ENCODE assay signal across 21 cellular contexts in the genomic region with DNA sequence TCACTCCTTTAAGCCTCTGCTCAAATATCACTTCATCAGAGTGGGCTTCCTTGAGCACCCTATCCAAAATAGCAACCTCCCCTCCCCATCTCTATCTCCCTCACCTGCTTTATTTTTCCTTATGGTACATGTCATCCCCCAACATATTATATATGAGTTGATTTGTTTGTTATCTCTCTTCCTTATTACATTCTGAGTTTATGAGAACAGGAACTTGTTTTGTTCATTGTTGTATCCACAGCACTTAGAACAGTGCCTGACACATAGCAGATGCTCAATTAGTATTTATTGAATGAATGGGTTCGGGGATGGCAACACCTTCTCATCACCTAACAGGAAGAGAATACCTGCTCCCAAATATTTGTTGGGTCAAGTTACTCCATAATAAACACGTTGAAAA. TPM values are rescaled to one million over a fixed set of nuclear protein-coding genes. Genes with fewer than 3 reads are reported as not detected.
DNase-seq lines count a peak whose midpoint lies in the region; ATAC-seq and TF ChIP-seq lines count a peak whose summit lies in the region.
"Had no signal": no experiment of that assay in that cellular context is flagged by ENCODE, and none has a peak within 500 bp of the region (broad histone marks: within the 10 kb centered on the region; RNA-seq: fewer than 3 reads in every experiment).

No MANE protein-coding gene starts in this region.

- no peak overlapping the region for H3K4me3 Mint-ChIP-seq in stimulated activated memory B cell treated with anti-CD40 and anti-IgM and Interleukin-4, amounts not matched to agents 10 μg/mL and 1 μg/mL and 100 μg/mL, for 72 hours
- H3K4me3 Mint-ChIP-seq: CD14-positive monocyte; CD4-positive, alpha-beta T cell; H9 had no signal

- no peaks in the 10 kb centered on the region for H3K79me2 ChIP-seq in smooth muscle cell (ENCODE audit: low read depth)

- no peak overlapping the region for H3K9ac ChIP-seq in smooth muscle cell (ENCODE audit: low read depth)
- H3K9ac ChIP-seq: BLaER1 treated with 17β-estradiol and CSF1 and Interleukin-3, amounts not matched to agents 10 nM and 100 nM; GM23248 had no signal

- H3K27ac ChIP-seq in smooth muscle cell (ENCODE audit: low read depth) = no peak overlapping the region
- H3K27ac ChIP-seq: A549; BLaER1 treated with 17β-estradiol and CSF1 and Interleukin-3, amounts not matched to agents 10 nM and 100 nM; GM23248 had no signal

- no peaks in the 10 kb centered on the region for H3K27me3 ChIP-seq in smooth muscle cell (ENCODE audit: low read depth)
- H3K27me3 ChIP-seq: BLaER1 treated with 17β-estradiol and CSF1 and Interleukin-3, amounts not matched to agents 10 nM and 100 nM had no signal

- H3F3A ChIP-seq in smooth muscle cell (ENCODE audit: low read depth) = peaks cover 14% of the 10 kb centered on the region

- TF ChIP-seq CTCF in GM20000 (IDR thresholded peaks at IDR 0.05; ENCODE audit: extremely low read depth, missing control alignments) = no peak
- no peak for TF ChIP-seq CTCF in smooth muscle cell (IDR thresholded peaks at IDR 0.05; ENCODE audit: borderline replicate concordance, insufficient read depth, poor library complexity, severe bottlenecking)

- no peak overlapping the region for H3K4me3 ChIP-seq in smooth muscle cell
- H3K4me3 ChIP-seq: A549; BLaER1 treated with 17β-estradiol and CSF1 and Interleukin-3, amounts not matched to agents 10 nM and 100 nM; GM23248 had no signal

- no peak overlapping the region for H3K27ac Mint-ChIP-seq in stimulated activated memory B cell treated with anti-CD40 and anti-IgM and Interleukin-4, amounts not matched to agents 10 μg/mL and 1 μg/mL and 100 μg/mL, for 72 hours
- H3K27ac Mint-ChIP-seq: CD14-positive monocyte; CD4-positive, alpha-beta T cell; H9 had no signal

- no peak overlapping the region for H2AFZ ChIP-seq in smooth muscle cell (ENCODE audit: low read depth)
- H2AFZ ChIP-seq: GM23248 had no signal

- no peaks in the 10 kb centered on the region for H3K36me3 ChIP-seq in smooth muscle cell (ENCODE audit: low read depth)
- H3K36me3 ChIP-seq: BE2C; BLaER1 treated with 17β-estradiol and CSF1 and Interleukin-3, amounts not matched to agents 10 nM and 100 nM had no signal

- no peaks in the 10 kb centered on the region for H3K36me3 Mint-ChIP-seq in stimulated activated memory B cell treated with anti-CD40 and anti-IgM and Interleukin-4, amounts not matched to agents 10 μg/mL and 1 μg/mL and 100 μg/mL, for 72 hours
- H3K36me3 Mint-ChIP-seq: CD14-positive monocyte had no signal

- no peaks in the 10 kb centered on the region for H3K4me1 Mint-ChIP-seq in stimulated activated memory B cell treated with anti-CD40 and anti-IgM and Interleukin-4, amounts not matched to agents 10 μg/mL and 1 μg/mL and 100 μg/mL, for 72 hours
- H3K4me1 Mint-ChIP-seq: CD14-positive monocyte had no signal

- peaks cover 38% of the 10 kb centered on the region for H3K27me3 Mint-ChIP-seq in stimulated activated memory B cell treated with anti-CD40 and anti-IgM and Interleukin-4, amounts not matched to agents 10 μg/mL and 1 μg/mL and 100 μg/mL, for 72 hours

- H4K20me1 ChIP-seq in smooth muscle cell (ENCODE audit: low read depth) = no peaks in the 10 kb centered on the region
- H4K20me1 ChIP-seq: BLaER1 treated with 17β-estradiol and CSF1 and Interleukin-3, amounts not matched to agents 10 nM and 100 nM had no signal

- intact Hi-C loops in left colon (cut with DNase I, micrococcal nuclease) = no loop called here

- DNase-seq in GM20000 (ENCODE audit: low spot score) (peak; percentile 2), left colon (no peak), smooth muscle cell (lab: John Stamatoyannopoulos, UW; ENCODE audit: unreplicated experiment) (no peak), NCI-H345 treated with DMSO at 0.1 percent for 48 hours (lab: John Stamatoyannopoulos, UW; ENCODE audit: unreplicated experiment) (no peak), hepatic stellate cell (ENCODE audit: low spot score) (no peak)
- DNase-seq: 8988T; ACHN; AML-193; BE2C; CD4-positive, alpha-beta T cell; COR-L47; DMS153; DND-41; GM23248; H9 had no signal

- H3K4me2 ChIP-seq in smooth muscle cell = peak overlapping the region; percentile 46

- H3K4me1 ChIP-seq in smooth muscle cell (ENCODE audit: low read depth) = peaks cover 23% of the 10 kb centered on the region
- H3K4me1 ChIP-seq: A549, BE2C had no signal

- WGBS in smooth muscle cell (ENCODE audit: low lambda C conversion rate) = 75% methylated on average over 2 of the region's 2 CpGs

- no peaks in the 10 kb centered on the region for H3K9me3 Mint-ChIP-seq in stimulated activated memory B cell treated with anti-CD40 and anti-IgM and Interleukin-4, amounts not matched to agents 10 μg/mL and 1 μg/mL and 100 μg/mL, for 72 hours
- H3K9me3 Mint-ChIP-seq: CD14-positive monocyte; CD4-positive, alpha-beta T cell; H9 had no signal

- H3K9me3 ChIP-seq in smooth muscle cell (replicated peaks; ENCODE audit: low read depth) = no peaks in the 10 kb centered on the region
- H3K9me3 ChIP-seq: A549, BE2C had no signal

- peak; percentile 71 for ATAC-seq in left colon
- ATAC-seq in stimulated activated memory B cell treated with anti-CD40 and anti-IgM and Interleukin-4, amounts not matched to agents 10 μg/mL and 1 μg/mL and 100 μg/mL, for 72 hours = no peak
- ATAC-seq: A549, HCT116 had no signal

RNA-seq across cellular contexts. Expression of a gene that starts 24.6 kb away (rescaled TPM):
- total RNA-seq in left colon (under 1 TPM; 0.55 to 0.89 TPM), smooth muscle cell (3.8 and 6.3 TPM in 2 replicates)
- polyA plus RNA-seq in smooth muscle cell = 0.53 and 1.6 TPM in 2 replicates
- total RNA-seq: CD4-positive, alpha-beta T cell had no signal
- polyA plus RNA-seq: CD14-positive monocyte had no signal

RNA-seq across cellular contexts. Expression of a gene that starts 57.6 kb away (rescaled TPM):
- not detected for total RNA-seq in left colon
- 0.58 TPM in 1 of 2 replicates, not detected in the other for total RNA-seq in smooth muscle cell
- 0.10 and 0.27 TPM in 2 replicates for polyA plus RNA-seq in smooth muscle cell
- total RNA-seq: CD4-positive, alpha-beta T cell; GM23248; H4; H9 had no signal
- polyA plus RNA-seq: A549, GM23248 had no signal
